In genomic region chr20:31679357-31680285, GRCh38 we compare ENCODE assay signal across 9 cellular contexts. TPM values are rescaled to one million over a fixed set of nuclear protein-coding genes. Genes with fewer than 3 reads are reported as not detected.
A peak's percentile ranks its signal among the peaks of the same experiment; 100 is the strongest.
DNase-seq lines count a peak whose midpoint lies in the region; ATAC-seq and TF ChIP-seq lines count a peak whose summit lies in the region.
"Had no signal": no experiment of that assay in that cellular context is flagged by ENCODE, and none has a peak within 500 bp of the region (broad histone marks: within the 10 kb centered on the region; RNA-seq: fewer than 3 reads in every experiment).

No MANE protein-coding gene starts in this region.

- H3K27me3 Mint-ChIP-seq in Calu3 (ENCODE audit: unreplicated experiment) (no peaks in the 10 kb centered on the region), chondrocyte (ENCODE audit: low read depth) (no peaks in the 10 kb centered on the region)

- H3K36me3 ChIP-seq in PC-3 (ENCODE audit: low read depth, low read length), result peaks cover 76% of the 10 kb centered on the region

- H2AFZ ChIP-seq in PC-3 (ENCODE audit: low read length), result no peak overlapping the region

- DNase-seq in Calu3, result no peak
- peak; percentile 4 for DNase-seq in PC-3
- DNase-seq in chondrocyte (ENCODE audit: low spot score), result no peak
- DNase-seq in posterior vena cava (ENCODE audit: low spot score), result peak; percentile 17
- no peak for DNase-seq in left colon
- DNase-seq in glomerular visceral epithelial cell (ENCODE audit: extremely low spot score), result no peak

- no peak overlapping the region for H3K9ac ChIP-seq in PC-3 (ENCODE audit: low read length)

- H3K27ac Mint-ChIP-seq in Calu3 (ENCODE audit: unreplicated experiment), result peak overlapping the region; percentile 78
- peak overlapping the region; percentile 59 for H3K27ac Mint-ChIP-seq in chondrocyte (ENCODE audit: unreplicated experiment)

- H3K4me1 ChIP-seq in PC-3 (ENCODE audit: insufficient read depth, low read length), result peaks cover 23% of the 10 kb centered on the region

- no peak overlapping the region for H3K4me3 ChIP-seq in PC-3 (ENCODE audit: low read length)
- H3K4me3 ChIP-seq: HAP-1 had no signal

- H3K79me2 ChIP-seq in PC-3 (ENCODE audit: low read length), result peaks cover 97% of the 10 kb centered on the region

- peaks cover 16% of the 10 kb centered on the region; the same call in 1 of the 2 replicates for H4K20me1 ChIP-seq in PC-3 (ENCODE audit: low read length)

- H3K4me1 Mint-ChIP-seq in Calu3 (ENCODE audit: low read depth, unreplicated experiment) (peaks cover 93% of the 10 kb centered on the region), chondrocyte (ENCODE audit: low read depth) (peaks cover 58% of the 10 kb centered on the region)

- H3K9me2 ChIP-seq in PC-3 (replicated peaks; ENCODE audit: low read length), result no peaks in the 10 kb centered on the region

- no TSS peak for BruUV-seq in Calu3 (replicated peaks; lab: Mats Ljungman, UMichigan)
- no TSS peak for BruUV-seq in PC-3 (replicated peaks; lab: Mats Ljungman, UMichigan)

- peaks cover 99% of the 10 kb centered on the region for H3K36me3 Mint-ChIP-seq in Calu3 (ENCODE audit: insufficient read depth, unreplicated experiment)
- peaks cover 39% of the 10 kb centered on the region for H3K36me3 Mint-ChIP-seq in chondrocyte (ENCODE audit: low read depth)

- H3K4me3 Mint-ChIP-seq in Calu3 (ENCODE audit: low read depth, unreplicated experiment) (peak overlapping the region; percentile 14), chondrocyte (ENCODE audit: unreplicated experiment) (no peak overlapping the region)

- no peaks in the 10 kb centered on the region for H3F3A ChIP-seq in PC-3 (ENCODE audit: low read length, unreplicated experiment)

- H3K4me2 ChIP-seq in PC-3 (ENCODE audit: low read length), result no peak overlapping the region

- H3K27me3 ChIP-seq in PC-3 (ENCODE audit: low read length), result no peaks in the 10 kb centered on the region

- TF ChIP-seq CTCF in Calu3 (IDR thresholded peaks at IDR 0.05; ENCODE audit: unreplicated experiment) (peak; percentile 7), PC-3 (conservative IDR thresholded peaks at IDR 0.05; ENCODE audit: low read depth, low read length) (no peak), chondrocyte (IDR thresholded peaks at IDR 0.05) (no peak)

- CTCF ChIA-PET in Calu3 (lab: Charles Lee) (interaction anchor here (1.2 kb wide), 1 partner anchor 17 kb away, joined by 4 read pairs; no protein-coding TSS in a partner anchor), PC-3 (lab: Charles Lee) (interaction anchor here (0.6 kb wide), 1 partner anchor 46 kb away, joined by 3 read pairs; no protein-coding TSS in a partner anchor)

- POLR2A ChIA-PET in PC-3 (lab: Charles Lee; ENCODE audit: unreplicated experiment), result interaction anchor here (0.6 to 1.5 kb wide), 3 partner anchors 37 to 43 kb away, joined by 3 to 8 read pairs (median 4); partner anchors contain the start of gene BCL2L1

- H3K9me3 ChIP-seq in PC-3 (ENCODE audit: low read length), result no peaks in the 10 kb centered on the region
- H3K9me3 ChIP-seq: HAP-1 had no signal

- intact Hi-C loops in Calu3 (cut with micrococcal nuclease; ENCODE audit: unreplicated experiment), result loop anchor here (5.0 kb wide), 1 partner anchor 43 kb away; the partner anchor contains the start of gene BCL2L1
- intact Hi-C loops in PC-3 (cut with micrococcal nuclease), result loop anchor here (2.0 kb wide), 1 partner anchor 33 kb away; no protein-coding TSS in a partner anchor
- intact Hi-C loops in posterior vena cava (cut with DNase I), result no loop called here
- intact Hi-C loops in left colon (cut with DNase I, micrococcal nuclease), result no loop called here

- H3K9me3 Mint-ChIP-seq in Calu3 (ENCODE audit: low read depth, unreplicated experiment) (no peaks in the 10 kb centered on the region), chondrocyte (ENCODE audit: low read depth) (no peaks in the 10 kb centered on the region)

- ATAC-seq in PC-3, result peak; percentile 19
- ATAC-seq in left colon, result no peak
- no peak for ATAC-seq in GM21367 (IDR thresholded peaks at IDR 0.05; ENCODE audit: unreplicated experiment)

- no peak overlapping the region for H3K27ac ChIP-seq in PC-3 (ENCODE audit: low read length)

RNA-seq across cellular contexts. Expression of gene COX4I2, which starts 41.9 kb away (rescaled TPM):
- total RNA-seq in Calu3 (2022) (not detected in 2 replicates), PC-3 (2014; rRNA removed) (not detected in 2 replicates), chondrocyte (not detected in 3 replicates), posterior vena cava (1 to 10 TPM; 2.5 to 6.5 TPM), left colon (under 1 TPM in 1 of 2 donors, not detected in 1; 0.67 TPM)
- total RNA-seq: lung microvascular endothelial cell had no signal

RNA-seq across cellular contexts. Expression of gene BCL2L1, which starts 43.0 kb away (rescaled TPM):
- 290 and 321 TPM in 2 replicates for total RNA-seq in Calu3 (2022)
- 260 and 277 TPM in 2 replicates for total RNA-seq in PC-3 (2014; rRNA removed)
- 55.9 to 96.1 TPM (median 90.7 TPM) in 3 replicates for total RNA-seq in chondrocyte
- total RNA-seq in posterior vena cava, result 10 to 100 TPM; 65.4 to 76.0 TPM
- 10 to 100 TPM; 84.8 to 89.0 TPM for total RNA-seq in left colon

RNA-seq across cellular contexts. Expression of gene TPX2, which starts 59.5 kb away (rescaled TPM):
- total RNA-seq in Calu3 (2022) (157 and 179 TPM in 2 replicates), PC-3 (2014; rRNA removed) (128 and 151 TPM in 2 replicates), chondrocyte (20.2 to 51.0 TPM (median 49.6 TPM) in 3 replicates), posterior vena cava (under 1 TPM; 0.76 to 0.88 TPM), left colon (10 to 100 TPM in 1 of 2 donors, 1 to 10 TPM in 1; 7.4 to 15.8 TPM)

Comparison
In these comparisons a context has a peak if more than half of its experiments do, and no peak if none do; other contexts are left out.
1. DNase-seq: peak in PC-3 (single experiment) and posterior vena cava (single experiment); none in Calu3 (single experiment), chondrocyte (single experiment), left colon (0 of 2) and glomerular visceral epithelial cell (single experiment).
2. RNA of gene TPX2, which starts 59.5 kb away (total RNA-seq): 157 to 179 TPM in Calu3, 128 to 151 TPM in PC-3, 20.2 to 51.0 TPM in chondrocyte and 7.4 to 15.8 TPM in left colon; 0.76 to 0.88 TPM in posterior vena cava; every median in the first group is over 4 times any median in the second.
3. intact Hi-C loops: an anchor here in Calu3 (5.0 kb wide) and PC-3 (2.0 kb wide); none called in posterior vena cava and left colon.